In genomic region chr11:28529046-28529445, GRCh38 we compare ENCODE assay signal across 16 cellular contexts.
A peak's percentile ranks its signal among the peaks of the same experiment; 100 is the strongest.
DNase-seq lines count a peak whose midpoint lies in the region; ATAC-seq lines count a peak whose summit lies in the region.
"Had no signal": no experiment of that assay in that cellular context is flagged by ENCODE, and none has a peak within 500 bp of the region (broad histone marks: within the 10 kb centered on the region; RNA-seq: fewer than 3 reads in every experiment).

No MANE protein-coding gene starts in this region.

- DNase-seq in AG20443 (ENCODE audit: low spot score) (peak; percentile 65), LHCN-M2 (ENCODE audit: low read depth) (peak; percentile 84), cerebellar cortex (ENCODE audit: low spot score) (peak; percentile 12), non-pigmented ciliary epithelial cell (ENCODE audit: low read depth) (peak; percentile 51), NCI-H2171 treated with DMSO at 0.1 percent for 48 hours (lab: John Stamatoyannopoulos, UW) (no peak), NOMO-1 (lab: John Stamatoyannopoulos, UW; ENCODE audit: unreplicated experiment in 2 of 2) (no peak)
- no peak for DNase-seq in activated naive CD4-positive, alpha-beta T cell (lab: John Stamatoyannopoulos, UW)
- DNase-seq: activated CD8-positive, alpha-beta T cell treated with anti-CD3 and anti-CD28 coated beads for 36 hours; activated naive CD4-positive, alpha-beta T cell treated with anti-CD3 and anti-CD28 coated beads for 36 hours; activated T-cell treated with anti-CD3 and anti-CD28 coated beads, Interleukin-2, amount 50 U/mL, for 1 hour; effector memory CD4-positive, alpha-beta T cell; left ventricle myocardium inferior; NCI-H187 treated with DMSO at 0.1 percent for 48 hours; stimulated activated naive CD4-positive, alpha-beta T cell treated with Interleukin-2 at 50 U/mL for 16 hours; transverse colon had no signal

- no peak for ATAC-seq in HG02870 (IDR thresholded peaks at IDR 0.05; ENCODE audit: unreplicated experiment)
- ATAC-seq: activated CD8-positive, alpha-beta T cell treated with anti-CD3 and anti-CD28 coated beads for 36 hours had no signal

Comparison
In these comparisons a context has a peak if more than half of its experiments do, and no peak if none do; other contexts are left out.
1. DNase-seq: peak in AG20443 (single experiment), LHCN-M2 (single experiment), cerebellar cortex (single experiment) and non-pigmented ciliary epithelial cell (single experiment); none in activated naive CD4-positive, alpha-beta T cell (0 of 4), NCI-H2171 treated with DMSO at 0.1 percent for 48 hours (single experiment) and NOMO-1 (0 of 2).